29 cellular contexts compared by ENCODE assay signal in genomic region chr1:242605521-242605920, GRCh38.
"Had no signal": no experiment of that assay in that cellular context is flagged by ENCODE, and none has a peak within 500 bp of the region (broad histone marks: within the 10 kb centered on the region; RNA-seq: fewer than 3 reads in every experiment).

No MANE protein-coding gene starts in this region.

- H3K27ac Mint-ChIP-seq: activated CD4-positive, alpha-beta T cell treated with anti-CD3 and anti-CD28 coated beads for 36 hours; activated CD8-positive, alpha-beta memory T cell treated with anti-CD3 and anti-CD28 coated beads, Interleukin-2, amount 10 ng/mL, durations not matched to agents 7 days and 5 days; activated CD8-positive, alpha-beta T cell treated with anti-CD3 and anti-CD28 coated beads, Interleukin-2, amount 10 ng/mL, durations not matched to agents 7 days and 5 days; activated naive CD4-positive, alpha-beta T cell treated with anti-CD3 and anti-CD28 coated beads, Interleukin-2, amount 50 U/mL, for 24 hours; activated T-helper 2 cell treated with anti-CD3 and anti-CD28 coated beads, Interferon-gamma antibody, Interleukin-2, Interleukin-4, amounts not matched to agents 10 μg/mL and 5 μg/mL and 100 μg/mL, durations not matched to agents 14 hours and 24 hours and 36 hours; dendritic cell treated with granulocyte-macrophage colony-stimulating factor and Interleukin-4, amounts not matched to agents 40 ng/mL and 50 ng/mL, for 4 days; endodermal cell; nephron progenitor cell; progenitor cell of endocrine pancreas; stimulated activated memory B cell treated with anti-CD40 and anti-IgM and Interleukin-4, amounts not matched to agents 10 μg/mL and 1 μg/mL and 100 μg/mL, for 72 hours; stimulated activated naive CD8-positive, alpha-beta T cell treated with anti-CD3 and anti-CD28 coated beads, Interleukin-15, amount 100 ng/mL, for 72 hours; T-cell; type B pancreatic cell had no signal

- H3K27me3 Mint-ChIP-seq: activated CD4-positive, alpha-beta T cell treated with anti-CD3 and anti-CD28 coated beads for 36 hours; activated CD8-positive, alpha-beta memory T cell treated with anti-CD3 and anti-CD28 coated beads, Interleukin-2, amount 10 ng/mL, durations not matched to agents 7 days and 5 days; dendritic cell treated with granulocyte-macrophage colony-stimulating factor and Interleukin-4, amounts not matched to agents 40 ng/mL and 50 ng/mL, for 4 days; stimulated activated naive CD8-positive, alpha-beta T cell treated with anti-CD3 and anti-CD28 coated beads, Interleukin-15, amount 100 ng/mL, for 72 hours; T-cell had no signal

- H3K9me3 Mint-ChIP-seq: activated naive CD4-positive, alpha-beta T cell treated with anti-CD3 and anti-CD28 coated beads, Interleukin-2, amount 50 U/mL, for 24 hours; activated T-helper 2 cell treated with anti-CD3 and anti-CD28 coated beads, Interferon-gamma antibody, Interleukin-2, Interleukin-4, amounts not matched to agents 10 μg/mL and 5 μg/mL and 100 μg/mL, durations not matched to agents 14 hours and 24 hours and 36 hours; endodermal cell; nephron progenitor cell; stimulated activated memory B cell treated with anti-CD40 and anti-IgM and Interleukin-4, amounts not matched to agents 10 μg/mL and 1 μg/mL and 100 μg/mL, for 72 hours; stimulated activated naive CD8-positive, alpha-beta T cell treated with anti-CD3 and anti-CD28 coated beads, Interleukin-15, amount 100 ng/mL, for 72 hours; type B pancreatic cell had no signal

- DNase-seq: activated CD4-positive, alpha-beta T cell treated with anti-CD3 and anti-CD28 coated beads for 36 hours; activated CD4-positive, CD25-positive, alpha-beta regulatory T cell; activated CD8-positive, alpha-beta memory T cell treated with anti-CD3 and anti-CD28 coated beads, Interleukin-2, amount 10 ng/mL, durations not matched to agents 7 days and 5 days; activated CD8-positive, alpha-beta T cell treated with anti-CD3 and anti-CD28 coated beads, Interleukin-2, amount 10 ng/mL, durations not matched to agents 7 days and 5 days; activated T-cell treated with anti-CD3 and anti-CD28 coated beads, Interleukin-2, amount 50 U/mL, for 48 hours; aorta; brain microvascular endothelial cell; central memory CD4-positive, alpha-beta T cell; endodermal cell; left ventricle myocardium inferior; nephron progenitor cell; sigmoid colon; stimulated activated CD4-positive, alpha-beta T cell treated with anti-CD3 and anti-CD28 coated beads, Interleukin-1b, Interleukin-23, amount 100 ng/mL, for 48 hours; stimulated activated CD4-positive, alpha-beta T cell treated with anti-CD3 and anti-CD28 coated beads, Interleukin-4, amount 100 ng/mL, for 4 hours; stimulated activated CD8-positive, alpha-beta memory T cell treated with anti-CD3 and anti-CD28 coated beads, Interleukin-4, amount 100 ng/mL, for 48 hours; stimulated activated naive CD8-positive, alpha-beta T cell treated with anti-CD3 and anti-CD28 coated beads, Interleukin-15, amount 100 ng/mL, for 72 hours; substantia nigra; T-cell; uterus had no signal

- H3K4me1 ChIP-seq: esophagus muscularis mucosa, left ventricle myocardium inferior, sigmoid colon, uterus had no signal

- H3K27me3 ChIP-seq: brain microvascular endothelial cell, neutrophil, uterus had no signal

- H3K4me3 ChIP-seq: esophagus muscularis mucosa, left ventricle myocardium inferior, lung, sigmoid colon, smooth muscle cell, uterus had no signal

- H3K36me3 Mint-ChIP-seq: activated CD8-positive, alpha-beta memory T cell treated with anti-CD3 and anti-CD28 coated beads, Interleukin-2, amount 10 ng/mL, durations not matched to agents 7 days and 5 days; activated naive CD4-positive, alpha-beta T cell treated with anti-CD3 and anti-CD28 coated beads, Interleukin-2, amount 50 U/mL, for 24 hours; stimulated activated memory B cell treated with anti-CD40 and anti-IgM and Interleukin-4, amounts not matched to agents 10 μg/mL and 1 μg/mL and 100 μg/mL, for 72 hours; T-cell; type B pancreatic cell had no signal

- H3K36me3 ChIP-seq: brain microvascular endothelial cell, esophagus muscularis mucosa, left ventricle myocardium inferior, neutrophil, sigmoid colon, uterus had no signal

- H3K9me3 ChIP-seq: esophagus muscularis mucosa, left ventricle myocardium inferior, neutrophil, sigmoid colon, uterus had no signal

- H3K4me3 Mint-ChIP-seq: activated CD4-positive, alpha-beta T cell treated with anti-CD3 and anti-CD28 coated beads for 36 hours; activated CD8-positive, alpha-beta memory T cell treated with anti-CD3 and anti-CD28 coated beads, Interleukin-2, amount 10 ng/mL, durations not matched to agents 7 days and 5 days; activated CD8-positive, alpha-beta T cell treated with anti-CD3 and anti-CD28 coated beads, Interleukin-2, amount 10 ng/mL, durations not matched to agents 7 days and 5 days; activated naive CD4-positive, alpha-beta T cell treated with anti-CD3 and anti-CD28 coated beads, Interleukin-2, amount 50 U/mL, for 24 hours; dendritic cell treated with granulocyte-macrophage colony-stimulating factor and Interleukin-4, amounts not matched to agents 40 ng/mL and 50 ng/mL, for 4 days; endodermal cell; nephron progenitor cell; stimulated activated memory B cell treated with anti-CD40 and anti-IgM and Interleukin-4, amounts not matched to agents 10 μg/mL and 1 μg/mL and 100 μg/mL, for 72 hours; stimulated activated naive CD8-positive, alpha-beta T cell treated with anti-CD3 and anti-CD28 coated beads, Interleukin-15, amount 100 ng/mL, for 72 hours; T-cell; type B pancreatic cell had no signal

- H3K4me1 Mint-ChIP-seq: activated CD4-positive, alpha-beta T cell treated with anti-CD3 and anti-CD28 coated beads for 36 hours; activated CD8-positive, alpha-beta memory T cell treated with anti-CD3 and anti-CD28 coated beads, Interleukin-2, amount 10 ng/mL, durations not matched to agents 7 days and 5 days; activated naive CD4-positive, alpha-beta T cell treated with anti-CD3 and anti-CD28 coated beads, Interleukin-2, amount 50 U/mL, for 24 hours; nephron progenitor cell; stimulated activated memory B cell treated with anti-CD40 and anti-IgM and Interleukin-4, amounts not matched to agents 10 μg/mL and 1 μg/mL and 100 μg/mL, for 72 hours; stimulated activated naive CD8-positive, alpha-beta T cell treated with anti-CD3 and anti-CD28 coated beads, Interleukin-15, amount 100 ng/mL, for 72 hours; T-cell had no signal

- ATAC-seq: activated CD4-positive, alpha-beta T cell treated with anti-CD3 and anti-CD28 coated beads for 36 hours; activated CD8-positive, alpha-beta memory T cell treated with anti-CD3 and anti-CD28 coated beads, Interleukin-2, amount 10 ng/mL, durations not matched to agents 7 days and 5 days; activated CD8-positive, alpha-beta T cell treated with anti-CD3 and anti-CD28 coated beads, Interleukin-2, amount 10 ng/mL, durations not matched to agents 7 days and 5 days; stimulated activated memory B cell treated with anti-CD40 and anti-IgM and Interleukin-4, amounts not matched to agents 10 μg/mL and 1 μg/mL and 100 μg/mL, for 72 hours; stimulated activated naive CD8-positive, alpha-beta T cell treated with anti-CD3 and anti-CD28 coated beads, Interleukin-15, amount 100 ng/mL, for 72 hours; T-cell had no signal

- H3K27ac ChIP-seq: brain microvascular endothelial cell, esophagus muscularis mucosa, left ventricle myocardium inferior, neutrophil, sigmoid colon, uterus had no signal
